ENCODE assay signal across 1 cellular context in the genomic region with DNA sequence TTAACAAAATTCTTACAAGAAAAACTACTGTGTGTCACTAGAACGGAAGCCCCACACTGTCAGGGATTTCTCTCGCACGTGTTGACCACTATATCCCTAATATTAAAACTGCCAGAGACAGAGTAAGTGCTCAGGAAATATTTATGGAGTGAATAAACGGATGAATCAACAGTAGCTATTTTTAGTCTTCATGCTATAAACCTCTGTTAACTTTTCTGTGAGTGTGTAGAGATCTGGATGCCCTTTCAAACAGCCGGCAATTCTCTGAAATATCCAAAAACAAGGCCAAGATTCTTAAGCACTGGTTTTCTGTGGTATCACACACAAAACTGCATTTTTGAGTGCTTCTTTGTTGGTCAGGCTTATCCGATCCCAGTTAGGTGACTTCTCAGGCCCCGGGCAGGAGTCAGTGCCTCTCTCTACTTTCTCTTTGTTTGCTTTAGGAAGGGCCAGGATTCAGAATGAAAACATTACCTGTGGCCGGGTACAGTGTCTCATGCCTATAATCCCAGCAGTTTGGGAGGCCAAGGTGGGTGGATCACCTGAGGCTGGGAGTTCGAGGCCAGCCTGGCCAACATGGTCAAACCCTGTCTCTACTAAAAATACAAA.
A peak's percentile ranks its signal among the peaks of the same experiment; 100 is the strongest.
TF ChIP-seq lines count a peak whose summit lies in the region.

No MANE protein-coding gene starts in this region.

TF ChIP-seq in SK-N-SH, 30 proteins besides CTCF, POLR2A, EP300 and RAD21 (continued from another document):
- no peak for TF ChIP-seq FOXJ3 (CRISPR knock-in tag; IDR thresholded peaks at IDR 0.05)
- TF ChIP-seq TCF12 (IDR thresholded peaks at IDR 0.05): peak; percentile 82
- TF ChIP-seq POLR2AphosphoS5 (IDR thresholded peaks at IDR 0.05; ENCODE audit: low read depth, low read length): peak; percentile 52; the same call in 1 of the 2 replicates
- 0 out of 2 replicates have a peak, but pooled peaks have one; percentile 41 for TF ChIP-seq MXI1 (IDR thresholded peaks at IDR 0.05; ENCODE audit: low read depth, low read length)
- TF ChIP-seq, protein P1, sequence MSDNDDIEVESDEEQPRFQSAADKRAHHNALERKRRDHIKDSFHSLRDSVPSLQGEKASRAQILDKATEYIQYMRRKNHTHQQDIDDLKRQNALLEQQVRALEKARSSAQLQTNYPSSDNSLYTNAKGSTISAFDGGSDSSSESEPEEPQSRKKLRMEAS (IDR thresholded peaks at IDR 0.05; ENCODE audit: low read depth): peak; percentile 86
- peak; percentile 99 for TF ChIP-seq MEF2A (IDR thresholded peaks at IDR 0.05; ENCODE audit: borderline replicate concordance, low read depth)
- TF ChIP-seq TEAD4 (IDR thresholded peaks at IDR 0.05; ENCODE audit: borderline replicate concordance, insufficient read depth): peak; percentile 42; the same call in 1 of the 2 replicates
- TF ChIP-seq RXRA (IDR thresholded peaks at IDR 0.05; ENCODE audit: borderline replicate concordance, low read depth): peak; percentile 83
- 0 out of 2 replicates have a peak, but pooled peaks have one; percentile 15 for TF ChIP-seq TAF1 (IDR thresholded peaks at IDR 0.05; ENCODE audit: borderline replicate concordance, low read depth, low read length)
- no peak for TF ChIP-seq RCOR1 (IDR thresholded peaks at IDR 0.05; ENCODE audit: low read length)
